In genomic region chr9:63817622-63818518, GRCh38 we compare ENCODE assay signal across 8 cellular contexts.
DNase-seq lines count a peak whose midpoint lies in the region; ATAC-seq and TF ChIP-seq lines count a peak whose summit lies in the region.

No MANE protein-coding gene starts in this region.

- no peak for TF ChIP-seq POLR2A in lower leg skin (IDR thresholded peaks at IDR 0.05)

- intact Hi-C loops in lower leg skin (cut with DNase I; ENCODE audit: low total_unique reads) = no loop called here

- in situ Hi-C loops in GM13976 (cut with MboI; ENCODE audit: low sequenced_read_pairs, unreplicated experiment) = no loop called here

- ATAC-seq in HG02840 (IDR thresholded peaks at IDR 0.05; ENCODE audit: low FRiP score, unreplicated experiment) = peak; percentile 58

- no peak for TF ChIP-seq CTCF in GM13976 (IDR thresholded peaks at IDR 0.05; ENCODE audit: borderline replicate concordance, control extremely low read depth, extremely low read depth, insufficient read depth, missing control alignments)
- TF ChIP-seq CTCF in lower leg skin (IDR thresholded peaks at IDR 0.05) = no peak

- WGBS in lower leg skin, 2 donors = 25 to 32% methylated on average over 41 of the region's 41 CpGs

- no peak overlapping the region for H3K4me3 ChIP-seq in lower leg skin (ENCODE audit: low read depth, poor library complexity, severe bottlenecking)

- DNase-seq in GM13976 (ENCODE audit: low spot score) (peak; percentile 76), T-helper 1 cell (peak; percentile 32 to 76 (median 42)), lower leg skin (ENCODE audit: low spot score in 2 of 2) (peak; percentile 72 to 96), NCI-H1048 (lab: John Stamatoyannopoulos, UW) (no peak), SHP77 (lab: John Stamatoyannopoulos, UW) (no peak)
- DNase-seq in central memory CD4-positive, alpha-beta T cell = peak; percentile 58
- DNase-seq in stimulated activated CD4-positive, alpha-beta T cell treated with anti-CD3 and anti-CD28 coated beads, TNF-alpha, amount 100 ng/mL, for 4 hours (ENCODE audit: low read depth in 3 of 3) = peak; percentile 18 to 44 (median 28)

Comparison
In these comparisons a context has a peak if more than half of its experiments do, and no peak if none do; other contexts are left out.
1. DNase-seq: peak in GM13976 (single experiment), T-helper 1 cell (5 of 5), central memory CD4-positive, alpha-beta T cell (single experiment), lower leg skin (2 of 2) and stimulated activated CD4-positive, alpha-beta T cell treated with anti-CD3 and anti-CD28 coated beads, TNF-alpha, amount 100 ng/mL, for 4 hours (3 of 3); none in NCI-H1048 (single experiment) and SHP77 (0 of 2).